ENCODE assay signal across 8 cellular contexts in the genomic region with DNA sequence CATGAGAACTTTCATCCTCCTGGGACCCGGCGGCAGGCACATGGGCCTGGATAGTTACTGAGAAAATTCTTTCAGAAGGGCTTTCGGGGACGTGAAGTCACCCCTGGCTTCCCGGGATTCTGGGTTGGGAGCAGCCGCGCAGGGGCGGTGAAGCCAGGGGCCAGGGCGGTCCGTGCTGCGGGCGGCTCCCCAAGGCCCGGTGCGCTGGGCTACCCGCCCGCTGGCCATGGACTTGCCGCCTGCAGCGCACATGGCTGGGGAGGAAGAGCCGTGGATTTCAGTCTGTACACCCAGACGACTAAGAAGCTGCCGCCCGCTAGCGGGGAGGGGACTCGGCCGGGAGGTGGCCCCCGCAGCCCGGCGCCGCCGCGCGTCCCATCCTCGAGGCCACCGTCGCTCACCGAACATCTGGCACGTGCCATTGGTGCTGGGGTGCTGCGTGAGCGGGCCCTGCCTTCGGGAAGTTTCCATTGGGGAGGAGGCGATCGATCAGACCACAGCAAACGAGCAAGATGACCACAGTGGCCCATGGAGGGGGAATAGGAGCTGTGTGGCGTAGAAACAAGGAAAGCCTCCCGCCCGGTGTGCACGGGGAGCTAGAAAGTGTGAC.
DNase-seq lines count a peak whose midpoint lies in the region; ATAC-seq and TF ChIP-seq lines count a peak whose summit lies in the region.

No MANE protein-coding gene starts in this region.

- H3K27me3 ChIP-seq in BLaER1 (peaks cover 21% of the 10 kb centered on the region), fibroblast of lung (ENCODE audit: control insufficient read depth, insufficient read depth, low read length) (no peaks in the 10 kb centered on the region), neural progenitor cell (no peaks in the 10 kb centered on the region)

- no peak for DNase-seq in T-helper 17 cell
- DNase-seq in fibroblast of lung (ENCODE audit: low read depth in 2 of 2): no peak
- DNase-seq in neural progenitor cell (ENCODE audit: low spot score): no peak
- no peak for DNase-seq in activated CD8-positive, alpha-beta memory T cell treated with anti-CD3 and anti-CD28 coated beads for 24 hours
- no peak for DNase-seq in medulla oblongata (ENCODE audit: extremely low spot score)

- H3K79me2 ChIP-seq in fibroblast of lung (ENCODE audit: control insufficient read depth, insufficient read depth, low read length) (no peaks in the 10 kb centered on the region), neural progenitor cell (ENCODE audit: low read depth) (no peaks in the 10 kb centered on the region)

- H3K4me1 ChIP-seq in BLaER1 (peaks cover 30% of the 10 kb centered on the region), fibroblast of lung (ENCODE audit: control insufficient read depth, extremely low read depth, insufficient read depth, low read length) (peaks cover 6% of the 10 kb centered on the region), neural progenitor cell (peaks cover 31% of the 10 kb centered on the region)

- no peaks in the 10 kb centered on the region for H3K36me3 Mint-ChIP-seq in T-helper 17 cell (ENCODE audit: low read depth)
- H3K36me3 Mint-ChIP-seq in neural progenitor cell: peaks cover 21% of the 10 kb centered on the region

- H3K36me3 ChIP-seq in BLaER1: peaks cover 43% of the 10 kb centered on the region
- H3K36me3 ChIP-seq in fibroblast of lung (ENCODE audit: control insufficient read depth, insufficient read depth, low read length): no peaks in the 10 kb centered on the region
- no peaks in the 10 kb centered on the region for H3K36me3 ChIP-seq in neural progenitor cell

- H3K9ac ChIP-seq in BLaER1 (no peak overlapping the region), fibroblast of lung (ENCODE audit: insufficient read depth, low read length) (no peak overlapping the region), neural progenitor cell (no peak overlapping the region)

- H4K20me1 ChIP-seq in BLaER1 (peaks cover 34% of the 10 kb centered on the region), fibroblast of lung (ENCODE audit: control insufficient read depth, extremely low read depth, insufficient read depth, low read length) (no peaks in the 10 kb centered on the region), neural progenitor cell (ENCODE audit: low read depth) (no peaks in the 10 kb centered on the region)

- H3K4me3 ChIP-seq in BLaER1 (no peak overlapping the region), fibroblast of lung (replicated peaks in 1 of 4; ENCODE audit: control extremely low read depth in 1 of 4, insufficient read depth in 1 of 4, low read depth in 3 of 4, low read length in 4 of 4) (no peak overlapping the region), neural progenitor cell (no peak overlapping the region)

- H3K4me3 Mint-ChIP-seq in T-helper 17 cell (peak overlapping the region; percentile 84), neural progenitor cell (peak overlapping the region; percentile 7)

- H3K27ac Mint-ChIP-seq in T-helper 17 cell (peak overlapping the region; percentile 81), neural progenitor cell (peak overlapping the region; percentile 92)

- ATAC-seq in T-helper 17 cell: no peak
- ATAC-seq in HG03354 (IDR thresholded peaks at IDR 0.05; ENCODE audit: poor library complexity, severe bottlenecking, unreplicated experiment): no peak
- no peak for ATAC-seq in GM19035 (IDR thresholded peaks at IDR 0.05; ENCODE audit: unreplicated experiment)

- TF ChIP-seq CTCF in fibroblast of lung (conservative IDR thresholded peaks at IDR 0.05 in 1 of 2, IDR thresholded peaks at IDR 0.05 in 1 of 2; ENCODE audit: low read depth in 1 of 2, low read length in 2 of 2): no peak
- no peak for TF ChIP-seq CTCF in neural progenitor cell (IDR thresholded peaks at IDR 0.05)

- H3K4me1 Mint-ChIP-seq in T-helper 17 cell (peaks cover 19% of the 10 kb centered on the region), neural progenitor cell (peaks cover 49% of the 10 kb centered on the region)

- H2AFZ ChIP-seq in fibroblast of lung (ENCODE audit: low read length): no peak overlapping the region
- H2AFZ ChIP-seq in neural progenitor cell (replicated peaks): peak overlapping the region; percentile 21

- H3F3A ChIP-seq in neural progenitor cell (ENCODE audit: low read depth): peaks cover 30% of the 10 kb centered on the region

- no peaks in the 10 kb centered on the region for H3K9me3 Mint-ChIP-seq in neural progenitor cell

- no peak overlapping the region for H3K27ac ChIP-seq in BLaER1
- peak overlapping the region; percentile 82 for H3K27ac ChIP-seq in fibroblast of lung (ENCODE audit: insufficient read depth, low read length)
- peak overlapping the region; percentile 89 for H3K27ac ChIP-seq in neural progenitor cell

- no peaks in the 10 kb centered on the region for H3K9me3 ChIP-seq in BLaER1
- H3K9me3 ChIP-seq in T-helper 17 cell (ENCODE audit: control insufficient read depth, low read length, poor library complexity, severe bottlenecking): no peaks in the 10 kb centered on the region
- H3K9me3 ChIP-seq in fibroblast of lung (ENCODE audit: control insufficient read depth, insufficient read depth, low read depth, low read length): no peaks in the 10 kb centered on the region
- H3K9me3 ChIP-seq in neural progenitor cell (ENCODE audit: low read depth): no peaks in the 10 kb centered on the region

- H3K4me2 ChIP-seq in BLaER1 (peak overlapping the region; percentile 71), fibroblast of lung (ENCODE audit: extremely low read depth, insufficient read depth, low read length) (peak overlapping the region; percentile 48), neural progenitor cell (peak overlapping the region; percentile 30)

- H3K27me3 Mint-ChIP-seq in T-helper 17 cell (no peaks in the 10 kb centered on the region), neural progenitor cell (ENCODE audit: insufficient read depth, low read depth) (peaks cover 13% of the 10 kb centered on the region)
